ENCODE assay signal across 16 cellular contexts in the genomic region with DNA sequence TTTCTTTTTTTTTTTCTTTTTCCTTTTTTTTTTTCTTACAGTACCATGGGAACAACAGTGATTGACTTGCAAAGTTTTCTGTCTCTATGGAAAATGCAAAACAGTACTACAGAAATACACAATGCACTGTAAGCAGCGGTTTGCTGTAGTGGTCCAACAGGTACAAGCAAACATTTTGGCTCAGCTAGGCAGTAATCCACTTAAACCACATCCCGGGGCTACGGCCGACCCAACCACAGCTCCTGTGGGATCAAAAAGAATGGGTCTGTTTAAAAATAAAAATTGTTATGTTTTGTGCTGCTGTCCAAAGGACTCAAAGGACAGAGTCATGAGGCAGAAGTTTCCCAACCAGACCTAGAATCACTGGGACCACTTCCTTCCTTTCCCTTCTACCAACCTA.
"Had no signal": no experiment of that assay in that cellular context is flagged by ENCODE, and none has a peak within 500 bp of the region (broad histone marks: within the 10 kb centered on the region; RNA-seq: fewer than 3 reads in every experiment).

No MANE protein-coding gene starts in this region.

- H3K36me3 Mint-ChIP-seq: naive thymus-derived CD4-positive, alpha-beta T cell had no signal

- H3K9me3 Mint-ChIP-seq: type B pancreatic cell had no signal

- DNase-seq: cortex of kidney; dorsolateral prefrontal cortex; effector CD8-positive, alpha-beta T cell; gastrocnemius medialis; heart right ventricle; hypothalamus; islet precursor cell; mammary epithelial cell; naive thymus-derived CD4-positive, alpha-beta T cell; nephron progenitor cell; psoas muscle; small intestine; stimulated activated CD4-positive, alpha-beta T cell treated with anti-CD3 and anti-CD28 coated beads, Interleukin-12 subunit alpha, Interleukin-12 subunit beta, amount 100 ng/mL, for 4 hours; stimulated activated naive CD4-positive, alpha-beta T cell had no signal

- H3K27ac Mint-ChIP-seq: naive thymus-derived CD4-positive, alpha-beta T cell; type B pancreatic cell had no signal

- H3K27ac ChIP-seq: dorsolateral prefrontal cortex, gastrocnemius medialis, heart right ventricle, psoas muscle had no signal

- H3K9me3 ChIP-seq: gastrocnemius medialis, heart right ventricle, psoas muscle had no signal

- H3K4me3 Mint-ChIP-seq: naive thymus-derived CD4-positive, alpha-beta T cell; nephron progenitor cell; type B pancreatic cell had no signal

- H3K4me3 ChIP-seq: dorsolateral prefrontal cortex, gastrocnemius medialis, heart right ventricle, psoas muscle had no signal

- H3K27me3 ChIP-seq: dorsolateral prefrontal cortex, gastrocnemius medialis had no signal

- ATAC-seq: gastrocnemius medialis; heart right ventricle; left lobe of liver; naive thymus-derived CD4-positive, alpha-beta T cell; psoas muscle had no signal

- H3K4me1 ChIP-seq: gastrocnemius medialis, psoas muscle had no signal
